In the genomic region with DNA sequence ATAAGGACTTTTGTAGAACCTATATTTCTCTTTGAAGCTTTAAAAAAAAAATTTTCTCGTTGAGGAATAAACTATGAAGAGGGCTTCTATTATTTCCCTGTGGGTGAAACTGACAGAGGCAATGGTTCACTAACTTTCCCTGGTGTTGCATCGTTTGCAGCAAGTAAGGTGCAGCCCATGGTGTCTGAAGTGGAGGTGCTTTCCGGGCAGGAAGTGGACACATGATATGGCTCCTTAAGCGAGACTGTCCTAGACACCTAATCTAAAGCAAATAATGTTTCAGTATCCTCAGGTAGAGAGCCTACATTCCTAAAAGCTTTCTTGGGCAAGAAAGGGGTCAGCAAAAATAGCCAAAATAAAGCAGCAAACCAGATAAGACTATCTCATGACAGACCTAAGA, we compare ENCODE assay signal across 26 cellular contexts.
"Had no signal": no experiment of that assay in that cellular context is flagged by ENCODE, and none has a peak within 500 bp of the region (broad histone marks: within the 10 kb centered on the region; RNA-seq: fewer than 3 reads in every experiment).

No MANE protein-coding gene starts in this region.

- DNase-seq: activated B cell treated with CpG ODN at 0.5 μM for 24 hours; activated CD4-positive, alpha-beta T cell treated with anti-CD3 and anti-CD28 coated beads for 1 hour; activated CD4-positive, alpha-beta T cell treated with anti-CD3 and anti-CD28 coated beads, Interleukin-2, amount 10 ng/mL, durations not matched to agents 24 days and 14 days; activated CD4-positive, alpha-beta T cell treated with anti-CD3 and anti-CD28 coated beads, Interleukin-2, amount 50 U/mL, for 48 hours; activated CD8-positive, alpha-beta memory T cell treated with anti-CD3 and anti-CD28 coated beads, Interleukin-2, amount 10 ng/mL, durations not matched to agents 7 days and 5 days; activated effector memory CD4-positive, alpha-beta T cell treated with Interleukin-2 at 50 U/mL for 16 hours; activated naive CD4-positive, alpha-beta T cell; activated naive CD8-positive, alpha-beta T cell treated with anti-CD3 and anti-CD28 coated beads, Interleukin-2, amount 50 U/mL, for 24 hours; activated T-cell treated with anti-CD3 and anti-CD28 coated beads, Interleukin-2, amount 50 U/mL, for 24 hours; brain microvascular endothelial cell; cerebellar nuclear complex; NCI-H1092 treated with DMSO at 0.1 percent for 48 hours; NCI-H1417 treated with DMSO at 0.1 percent for 48 hours; NCI-H1694; NCI-H2029; NCI-H69; NK-92 treated with Interleukin-12 subunit alpha and Interleukin-12 subunit beta, amount 100 ng/mL, for 24 hours; PC-3; SHP77 treated with DMSO at 0.1 percent for 48 hours; T-helper 17 cell; T-helper 9 cell had no signal

- H3K9ac ChIP-seq: KMS-11 had no signal

- H3K36me3 ChIP-seq: brain microvascular endothelial cell, cardiac muscle cell had no signal

- H3K4me3 ChIP-seq: cardiac muscle cell had no signal

- H3K27me3 ChIP-seq: brain microvascular endothelial cell, cardiac muscle cell had no signal

- ATAC-seq: activated CD8-positive, alpha-beta memory T cell treated with anti-CD3 and anti-CD28 coated beads, Interleukin-2, amount 10 ng/mL, durations not matched to agents 7 days and 5 days; activated naive CD4-positive, alpha-beta T cell treated with anti-CD3 and anti-CD28 coated beads, Interleukin-2, amount 50 U/mL, for 72 hours; activated naive CD8-positive, alpha-beta T cell treated with anti-CD3 and anti-CD28 coated beads, Interleukin-2, amount 50 U/mL, for 24 hours; PC-3; T-helper 17 cell had no signal

- FAIRE-seq: colon, TTC549 had no signal

- H3K4me2 ChIP-seq: KMS-11 had no signal

- H3K27ac ChIP-seq: brain microvascular endothelial cell, cardiac muscle cell, KMS-11 had no signal
